1 cellular context compared by ENCODE assay signal in the genomic region with DNA sequence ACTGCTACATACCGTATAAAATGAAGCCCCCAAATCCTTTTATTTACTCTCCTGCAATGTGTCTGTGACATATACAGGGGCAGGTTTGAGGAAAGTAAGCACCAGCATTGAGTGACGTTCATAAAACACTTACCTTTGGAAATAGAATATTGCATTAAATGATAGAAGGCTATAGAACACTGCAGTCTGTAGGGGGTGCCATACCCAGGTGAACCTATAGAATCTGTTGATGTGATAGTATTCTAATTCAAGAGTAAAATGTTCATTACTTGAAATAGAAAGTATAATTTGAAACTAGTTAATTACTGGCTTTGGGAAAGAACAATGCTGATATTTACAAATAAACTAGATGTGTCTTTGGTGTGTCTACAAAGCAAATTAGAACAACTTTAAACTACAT.
TF ChIP-seq lines count a peak whose summit lies in the region.

No MANE protein-coding gene starts in this region.

TF ChIP-seq in GM12878, 131 proteins besides CTCF, POLR2A, EP300 and RAD21:
- no peak for TF ChIP-seq RAD51 (IDR thresholded peaks at IDR 0.05)
- TF ChIP-seq, protein P1, sequence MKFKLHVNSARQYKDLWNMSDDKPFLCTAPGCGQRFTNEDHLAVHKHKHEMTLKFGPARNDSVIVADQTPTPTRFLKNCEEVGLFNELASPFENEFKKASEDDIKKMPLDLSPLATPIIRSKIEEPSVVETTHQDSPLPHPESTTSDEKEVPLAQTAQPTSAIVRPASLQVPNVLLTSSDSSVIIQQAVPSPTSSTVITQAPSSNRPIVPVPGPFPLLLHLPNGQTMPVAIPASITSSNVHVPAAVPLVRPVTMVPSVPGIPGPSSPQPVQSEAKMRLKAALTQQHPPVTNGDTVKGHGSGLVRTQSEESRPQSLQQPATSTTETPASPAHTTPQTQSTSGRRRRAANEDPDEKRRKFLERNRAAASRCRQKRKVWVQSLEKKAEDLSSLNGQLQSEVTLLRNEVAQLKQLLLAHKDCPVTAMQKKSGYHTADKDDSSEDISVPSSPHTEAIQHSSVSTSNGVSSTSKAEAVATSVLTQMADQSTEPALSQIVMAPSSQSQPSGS (IDR thresholded peaks at IDR 0.05; ENCODE audit: low read length), result no peak
- TF ChIP-seq, protein P2, sequence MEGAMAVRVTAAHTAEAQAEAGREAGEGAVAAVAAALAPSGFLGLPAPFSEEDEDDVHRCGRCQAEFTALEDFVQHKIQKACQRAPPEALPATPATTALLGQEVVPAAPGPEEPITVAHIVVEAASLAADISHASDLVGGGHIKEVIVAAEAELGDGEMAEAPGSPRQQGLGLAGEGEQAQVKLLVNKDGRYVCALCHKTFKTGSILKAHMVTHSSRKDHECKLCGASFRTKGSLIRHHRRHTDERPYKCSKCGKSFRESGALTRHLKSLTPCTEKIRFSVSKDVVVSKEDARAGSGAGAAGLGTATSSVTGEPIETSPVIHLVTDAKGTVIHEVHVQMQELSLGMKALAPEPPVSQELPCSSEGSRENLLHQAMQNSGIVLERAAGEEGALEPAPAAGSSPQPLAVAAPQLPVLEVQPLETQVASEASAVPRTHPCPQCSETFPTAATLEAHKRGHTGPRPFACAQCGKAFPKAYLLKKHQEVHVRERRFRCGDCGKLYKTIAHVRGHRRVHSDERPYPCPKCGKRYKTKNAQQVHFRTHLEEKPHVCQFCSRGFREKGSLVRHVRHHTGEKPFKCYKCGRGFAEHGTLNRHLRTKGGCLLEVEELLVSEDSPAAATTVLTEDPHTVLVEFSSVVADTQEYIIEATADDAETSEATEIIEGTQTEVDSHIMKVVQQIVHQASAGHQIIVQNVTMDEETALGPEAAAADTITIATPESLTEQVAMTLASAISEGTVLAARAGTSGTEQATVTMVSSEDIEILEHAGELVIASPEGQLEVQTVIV (IDR thresholded peaks at IDR 0.05; ENCODE audit: borderline replicate concordance, partially characterized antibody), result no peak
- no peak for TF ChIP-seq RCOR1 (conservative IDR thresholded peaks at IDR 0.05; ENCODE audit: low read depth, low read length)
- TF ChIP-seq BCL11A (IDR thresholded peaks at IDR 0.05; ENCODE audit: low read depth, low read length), result no peak
- TF ChIP-seq PBX3 (IDR thresholded peaks at IDR 0.05; ENCODE audit: insufficient replicate concordance, low read depth, low read length), result no peak
- TF ChIP-seq, protein P3, sequence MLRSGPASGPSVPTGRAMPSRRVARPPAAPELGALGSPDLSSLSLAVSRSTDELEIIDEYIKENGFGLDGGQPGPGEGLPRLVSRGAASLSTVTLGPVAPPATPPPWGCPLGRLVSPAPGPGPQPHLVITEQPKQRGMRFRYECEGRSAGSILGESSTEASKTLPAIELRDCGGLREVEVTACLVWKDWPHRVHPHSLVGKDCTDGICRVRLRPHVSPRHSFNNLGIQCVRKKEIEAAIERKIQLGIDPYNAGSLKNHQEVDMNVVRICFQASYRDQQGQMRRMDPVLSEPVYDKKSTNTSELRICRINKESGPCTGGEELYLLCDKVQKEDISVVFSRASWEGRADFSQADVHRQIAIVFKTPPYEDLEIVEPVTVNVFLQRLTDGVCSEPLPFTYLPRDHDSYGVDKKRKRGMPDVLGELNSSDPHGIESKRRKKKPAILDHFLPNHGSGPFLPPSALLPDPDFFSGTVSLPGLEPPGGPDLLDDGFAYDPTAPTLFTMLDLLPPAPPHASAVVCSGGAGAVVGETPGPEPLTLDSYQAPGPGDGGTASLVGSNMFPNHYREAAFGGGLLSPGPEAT (IDR thresholded peaks at IDR 0.05; ENCODE audit: low read depth), result no peak
- TF ChIP-seq IKZF1 (conservative IDR thresholded peaks at IDR 0.05), result no peak
- TF ChIP-seq SPI1 (IDR thresholded peaks at IDR 0.05; ENCODE audit: borderline replicate concordance, insufficient read depth, low read depth, low read length), result no peak
- no peak for TF ChIP-seq POLR2AphosphoS2 (IDR thresholded peaks at IDR 0.05; ENCODE audit: low read depth, low read length)
- no peak for TF ChIP-seq BCLAF1 (IDR thresholded peaks at IDR 0.05)
- TF ChIP-seq, protein P4, sequence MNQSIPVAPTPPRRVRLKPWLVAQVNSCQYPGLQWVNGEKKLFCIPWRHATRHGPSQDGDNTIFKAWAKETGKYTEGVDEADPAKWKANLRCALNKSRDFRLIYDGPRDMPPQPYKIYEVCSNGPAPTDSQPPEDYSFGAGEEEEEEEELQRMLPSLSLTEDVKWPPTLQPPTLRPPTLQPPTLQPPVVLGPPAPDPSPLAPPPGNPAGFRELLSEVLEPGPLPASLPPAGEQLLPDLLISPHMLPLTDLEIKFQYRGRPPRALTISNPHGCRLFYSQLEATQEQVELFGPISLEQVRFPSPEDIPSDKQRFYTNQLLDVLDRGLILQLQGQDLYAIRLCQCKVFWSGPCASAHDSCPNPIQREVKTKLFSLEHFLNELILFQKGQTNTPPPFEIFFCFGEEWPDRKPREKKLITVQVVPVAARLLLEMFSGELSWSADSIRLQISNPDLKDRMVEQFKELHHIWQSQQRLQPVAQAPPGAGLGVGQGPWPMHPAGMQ (IDR thresholded peaks at IDR 0.05; ENCODE audit: borderline replicate concordance), result no peak
- TF ChIP-seq KDM1A (IDR thresholded peaks at IDR 0.05; ENCODE audit: borderline replicate concordance), result no peak
- no peak for TF ChIP-seq MXI1 (IDR thresholded peaks at IDR 0.05; ENCODE audit: low read depth, low read length)
- TF ChIP-seq ZBTB33 (IDR thresholded peaks at IDR 0.05), result no peak
- no peak for TF ChIP-seq E2F8 (IDR thresholded peaks at IDR 0.05; ENCODE audit: low read depth, partially characterized antibody)
- TF ChIP-seq MEF2B (IDR thresholded peaks at IDR 0.05; ENCODE audit: partially characterized antibody, poor library complexity, severe bottlenecking), result no peak
- TF ChIP-seq PML (IDR thresholded peaks at IDR 0.05; ENCODE audit: low read length), result no peak
- TF ChIP-seq SMARCA5 (IDR thresholded peaks at IDR 0.05), result no peak
- TF ChIP-seq, protein P5, sequence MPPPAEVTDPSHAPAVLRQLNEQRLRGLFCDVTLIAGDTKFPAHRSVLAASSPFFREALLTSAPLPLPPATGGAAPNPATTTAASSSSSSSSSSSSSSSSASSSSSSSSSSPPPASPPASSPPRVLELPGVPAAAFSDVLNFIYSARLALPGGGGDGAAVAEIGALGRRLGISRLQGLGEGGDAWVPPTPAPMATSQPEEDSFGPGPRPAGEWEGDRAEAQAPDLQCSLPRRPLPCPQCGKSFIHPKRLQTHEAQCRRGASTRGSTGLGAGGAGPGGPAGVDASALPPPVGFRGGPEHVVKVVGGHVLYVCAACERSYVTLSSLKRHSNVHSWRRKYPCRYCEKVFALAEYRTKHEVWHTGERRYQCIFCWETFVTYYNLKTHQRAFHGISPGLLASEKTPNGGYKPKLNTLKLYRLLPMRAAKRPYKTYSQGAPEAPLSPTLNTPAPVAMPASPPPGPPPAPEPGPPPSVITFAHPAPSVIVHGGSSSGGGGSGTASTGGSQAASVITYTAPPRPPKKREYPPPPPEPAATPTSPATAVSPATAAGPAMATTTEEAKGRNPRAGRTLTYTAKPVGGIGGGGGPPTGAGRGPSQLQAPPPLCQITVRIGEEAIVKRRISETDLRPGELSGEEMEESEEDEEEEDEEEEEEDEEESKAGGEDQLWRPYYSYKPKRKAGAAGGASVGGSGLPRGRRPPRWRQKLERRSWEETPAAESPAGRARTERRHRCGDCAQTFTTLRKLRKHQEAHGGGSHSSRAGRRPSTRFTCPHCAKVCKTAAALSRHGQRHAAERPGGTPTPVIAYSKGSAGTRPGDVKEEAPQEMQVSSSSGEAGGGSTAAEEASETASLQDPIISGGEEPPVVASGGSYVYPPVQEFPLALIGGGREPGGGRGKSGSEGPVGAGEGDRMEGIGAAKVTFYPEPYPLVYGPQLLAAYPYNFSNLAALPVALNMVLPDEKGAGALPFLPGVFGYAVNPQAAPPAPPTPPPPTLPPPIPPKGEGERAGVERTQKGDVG (CRISPR knock-in tag; IDR thresholded peaks at IDR 0.05), result no peak
TF ChIP-seq in GM12878: peak in this region for 0.
